22 cellular contexts compared by ENCODE assay signal in genomic region chr7:13841284-13841683, GRCh38.
"Had no signal": no experiment of that assay in that cellular context is flagged by ENCODE, and none has a peak within 500 bp of the region (broad histone marks: within the 10 kb centered on the region; RNA-seq: fewer than 3 reads in every experiment).

No MANE protein-coding gene starts in this region.

- H3K27ac Mint-ChIP-seq: nephron had no signal

- H3K4me3 ChIP-seq: dorsolateral prefrontal cortex, esophagus muscularis mucosa, gastrocnemius medialis, heart right ventricle, left lung, psoas muscle, stomach, thoracic aorta, transverse colon had no signal

- DNase-seq: cortex of kidney; dorsolateral prefrontal cortex; effector CD8-positive, alpha-beta T cell; gastrocnemius medialis; heart right ventricle; islet precursor cell; left lung; mesendoderm; naive B cell; psoas muscle; retina; stimulated activated CD4-positive, alpha-beta T cell treated with anti-CD3 and anti-CD28 coated beads, Interleukin-2, amount 100 ng/mL, for 24 hours; stimulated activated naive CD4-positive, alpha-beta T cell; stomach; substantia nigra; transverse colon had no signal

- H3K4me3 Mint-ChIP-seq: naive B cell, nephron had no signal

- H3K36me3 Mint-ChIP-seq: naive B cell had no signal

- H3K9me3 ChIP-seq: esophagus muscularis mucosa, gastrocnemius medialis, heart right ventricle, left lung, neutrophil, psoas muscle, stomach, thoracic aorta, transverse colon had no signal

- H3K27me3 Mint-ChIP-seq: naive B cell had no signal

- ATAC-seq: gastrocnemius medialis, heart right ventricle, left lung, psoas muscle, sciatic nerve had no signal

- H3K4me1 Mint-ChIP-seq: naive B cell, nephron had no signal

- H3K27me3 ChIP-seq: esophagus muscularis mucosa, gastrocnemius medialis, heart right ventricle, left lung, neutrophil, stomach, transverse colon had no signal

- H3K36me3 ChIP-seq: esophagus muscularis mucosa, gastrocnemius medialis, heart right ventricle, left lung, neutrophil, stomach, thoracic aorta, transverse colon had no signal

- H3K4me1 ChIP-seq: esophagus muscularis mucosa, gastrocnemius medialis, heart right ventricle, left lung, psoas muscle, stomach, transverse colon had no signal

- H3K9me3 Mint-ChIP-seq: nephron had no signal

- H3K27ac ChIP-seq: dorsolateral prefrontal cortex, epithelial cell of prostate, esophagus muscularis mucosa, gastrocnemius medialis, heart right ventricle, left lung, neutrophil, psoas muscle, stomach, thoracic aorta, transverse colon had no signal
